Comparison of ENCODE assay signal across 18 cellular contexts in the genomic region with DNA sequence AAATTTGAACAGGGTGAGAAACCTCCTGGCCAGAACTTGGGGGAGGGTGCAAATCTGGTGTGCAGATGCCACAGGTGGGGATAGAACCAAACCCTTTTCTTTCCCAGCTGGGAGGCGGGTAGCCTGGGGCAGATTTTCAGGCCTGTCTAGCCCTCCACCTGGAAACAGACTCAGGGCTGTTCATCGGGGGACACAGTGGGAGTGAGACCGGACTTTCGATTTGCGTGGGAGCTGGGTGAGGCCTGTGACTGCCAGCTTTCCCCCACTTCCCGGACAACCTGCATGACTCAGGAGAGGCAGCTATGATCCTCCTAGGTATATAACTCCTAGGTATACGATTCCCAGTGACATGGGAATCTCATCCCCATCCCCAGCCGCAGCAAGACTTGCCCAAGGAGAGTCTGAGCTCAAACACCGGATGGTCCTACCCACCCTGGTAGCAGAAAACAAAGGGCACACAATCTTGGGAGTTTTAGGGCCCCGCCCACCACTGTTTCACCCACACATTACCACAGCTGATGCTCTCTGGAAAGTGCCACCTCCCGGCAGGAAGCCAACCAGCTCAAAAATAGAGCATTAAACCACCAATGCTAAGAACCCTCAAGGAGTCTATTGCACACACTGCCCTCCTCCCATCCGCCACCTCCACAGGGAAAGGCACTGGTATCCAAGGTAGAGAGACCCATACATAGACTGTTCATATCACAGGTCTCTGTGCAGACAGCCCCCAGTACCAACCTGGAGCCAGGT.
"Had no signal": no experiment of that assay in that cellular context is flagged by ENCODE, and none has a peak within 500 bp of the region (broad histone marks: within the 10 kb centered on the region; RNA-seq: fewer than 3 reads in every experiment).

No MANE protein-coding gene starts in this region.

- H3K4me3 ChIP-seq: dorsolateral prefrontal cortex, heart left ventricle, right atrium auricular region, testis, tibial nerve, upper lobe of right lung, vagina had no signal

- H3K27ac Mint-ChIP-seq: naive thymus-derived CD4-positive, alpha-beta T cell; stimulated activated naive B cell treated with anti-CD40 and anti-IgM and Interleukin-4, amounts not matched to agents 10 μg/mL and 1 μg/mL and 100 μg/mL, for 72 hours had no signal

- H3K36me3 ChIP-seq: heart left ventricle, right atrium auricular region, upper lobe of right lung, vagina had no signal

- H3K27ac ChIP-seq: dorsolateral prefrontal cortex, heart left ventricle, right atrium auricular region, testis, tibial nerve, upper lobe of right lung, vagina had no signal

- H3K27me3 Mint-ChIP-seq: naive thymus-derived CD4-positive, alpha-beta T cell; stimulated activated naive B cell treated with anti-CD40 and anti-IgM and Interleukin-4, amounts not matched to agents 10 μg/mL and 1 μg/mL and 100 μg/mL, for 72 hours; stimulated activated naive CD8-positive, alpha-beta T cell treated with anti-CD3 and anti-CD28 coated beads, Interleukin-15, amount 100 ng/mL, for 72 hours had no signal

- H3K9me3 ChIP-seq: testis, upper lobe of right lung, vagina had no signal

- H3K27me3 ChIP-seq: dorsolateral prefrontal cortex, heart left ventricle, right atrium auricular region, testis, tibial nerve, upper lobe of right lung, vagina had no signal

- H3K4me1 ChIP-seq: heart left ventricle, right atrium auricular region, testis, tibial nerve, upper lobe of right lung, vagina had no signal

- H3K4me3 Mint-ChIP-seq: naive thymus-derived CD4-positive, alpha-beta T cell; stimulated activated naive B cell treated with anti-CD40 and anti-IgM and Interleukin-4, amounts not matched to agents 10 μg/mL and 1 μg/mL and 100 μg/mL, for 72 hours; stimulated activated naive CD8-positive, alpha-beta T cell treated with anti-CD3 and anti-CD28 coated beads, Interleukin-15, amount 100 ng/mL, for 72 hours had no signal

- DNase-seq: cortex of kidney; dorsolateral prefrontal cortex; effector CD8-positive, alpha-beta T cell; heart left ventricle; hippocampal formation; left colon; mesendoderm; naive thymus-derived CD4-positive, alpha-beta T cell; small intestine; stimulated activated CD4-positive, alpha-beta T cell treated with anti-CD3 and anti-CD28 coated beads, Interleukin-4, amount 100 ng/mL, for 24 hours; stimulated activated naive B cell treated with anti-CD40 and anti-IgM and Interleukin-4, amounts not matched to agents 10 μg/mL and 1 μg/mL and 100 μg/mL, for 72 hours; stimulated activated naive CD8-positive, alpha-beta T cell treated with anti-CD3 and anti-CD28 coated beads, Interleukin-15, amount 100 ng/mL, for 72 hours; testis; upper lobe of right lung had no signal

- ATAC-seq: esophagus mucosa; heart left ventricle; left colon; naive thymus-derived CD4-positive, alpha-beta T cell; stimulated activated naive B cell treated with anti-CD40 and anti-IgM and Interleukin-4, amounts not matched to agents 10 μg/mL and 1 μg/mL and 100 μg/mL, for 72 hours; stimulated activated naive CD8-positive, alpha-beta T cell treated with anti-CD3 and anti-CD28 coated beads, Interleukin-15, amount 100 ng/mL, for 72 hours; upper lobe of right lung had no signal
